Comparison of ENCODE assay signal across 15 cellular contexts in genomic region chr17:78709688-78710290, GRCh38.
A peak's percentile ranks its signal among the peaks of the same experiment; 100 is the strongest.
DNase-seq lines count a peak whose midpoint lies in the region; ATAC-seq and TF ChIP-seq lines count a peak whose summit lies in the region.
"Had no signal": no experiment of that assay in that cellular context is flagged by ENCODE, and none has a peak within 500 bp of the region (broad histone marks: within the 10 kb centered on the region; RNA-seq: fewer than 3 reads in every experiment).

No MANE protein-coding gene starts in this region.

- H3K4me1 Mint-ChIP-seq in activated CD8-positive, alpha-beta memory T cell treated with anti-CD3 and anti-CD28 coated beads, Interleukin-2, amount 10 ng/mL, durations not matched to agents 7 days and 5 days: peaks cover 59% of the 10 kb centered on the region
- peaks cover 66% of the 10 kb centered on the region for H3K4me1 Mint-ChIP-seq in activated naive CD8-positive, alpha-beta T cell treated with anti-CD3 and anti-CD28 coated beads, Interleukin-2, amount 50 U/mL, for 24 hours
- H3K4me1 Mint-ChIP-seq in stimulated activated memory B cell treated with anti-CD40 and anti-IgM and Interleukin-4, amounts not matched to agents 10 μg/mL and 1 μg/mL and 100 μg/mL, for 72 hours: peaks cover 77% of the 10 kb centered on the region

- H3K27me3 ChIP-seq in Peyer's patch: no peaks in the 10 kb centered on the region
- H3K27me3 ChIP-seq: ovary had no signal

- H3K9me3 ChIP-seq in Peyer's patch: no peaks in the 10 kb centered on the region
- H3K9me3 ChIP-seq: ovary had no signal

- no peak overlapping the region for H3K4me3 ChIP-seq in Peyer's patch
- H3K4me3 ChIP-seq: GM23338, ovary had no signal

- TF ChIP-seq CTCF in RWPE1 (conservative IDR thresholded peaks at IDR 0.05; ENCODE audit: low read depth) (no peak), Peyer's patch (IDR thresholded peaks at IDR 0.05) (no peak)

- H3K9me3 Mint-ChIP-seq in activated CD8-positive, alpha-beta memory T cell treated with anti-CD3 and anti-CD28 coated beads, Interleukin-2, amount 10 ng/mL, durations not matched to agents 7 days and 5 days (ENCODE audit: low read depth): no peaks in the 10 kb centered on the region
- no peaks in the 10 kb centered on the region for H3K9me3 Mint-ChIP-seq in activated naive CD8-positive, alpha-beta T cell treated with anti-CD3 and anti-CD28 coated beads, Interleukin-2, amount 50 U/mL, for 24 hours
- no peaks in the 10 kb centered on the region for H3K9me3 Mint-ChIP-seq in stimulated activated memory B cell treated with anti-CD40 and anti-IgM and Interleukin-4, amounts not matched to agents 10 μg/mL and 1 μg/mL and 100 μg/mL, for 72 hours
- H3K9me3 Mint-ChIP-seq: GM23338 had no signal

- CTCF ChIA-PET in activated CD8-positive, alpha-beta memory T cell treated with anti-CD3 and anti-CD28 coated beads, Interleukin-2, amount 10 ng/mL, durations not matched to agents 7 days and 5 days (lab: Charles Lee): interaction anchor here (0.8 to 4.1 kb wide), 17 partner anchors 7 to 349 kb away, joined by 3 to 18 read pairs (median 5); no protein-coding TSS in a partner anchor
- CTCF ChIA-PET in RWPE1 (lab: Yijun Ruan, JAX): interaction anchor here (0.5 to 4.7 kb wide), 8 partner anchors 14 to 213 kb away, joined by 3 to 36 read pairs (median 4); no protein-coding TSS in a partner anchor

- no peaks in the 10 kb centered on the region for H3K27me3 Mint-ChIP-seq in activated CD8-positive, alpha-beta memory T cell treated with anti-CD3 and anti-CD28 coated beads, Interleukin-2, amount 10 ng/mL, durations not matched to agents 7 days and 5 days
- no peaks in the 10 kb centered on the region for H3K27me3 Mint-ChIP-seq in activated naive CD8-positive, alpha-beta T cell treated with anti-CD3 and anti-CD28 coated beads, Interleukin-2, amount 50 U/mL, for 24 hours
- no peaks in the 10 kb centered on the region for H3K27me3 Mint-ChIP-seq in stimulated activated memory B cell treated with anti-CD40 and anti-IgM and Interleukin-4, amounts not matched to agents 10 μg/mL and 1 μg/mL and 100 μg/mL, for 72 hours

- POLR2A ChIA-PET in RWPE1 (lab: Yijun Ruan, JAX; ENCODE audit: low non-redundant PET): no interaction called here

- peak overlapping the region; percentile 8 for H3K4me3 Mint-ChIP-seq in activated CD8-positive, alpha-beta memory T cell treated with anti-CD3 and anti-CD28 coated beads, Interleukin-2, amount 10 ng/mL, durations not matched to agents 7 days and 5 days
- peak overlapping the region; percentile 18 for H3K4me3 Mint-ChIP-seq in activated naive CD8-positive, alpha-beta T cell treated with anti-CD3 and anti-CD28 coated beads, Interleukin-2, amount 50 U/mL, for 24 hours
- H3K4me3 Mint-ChIP-seq in stimulated activated memory B cell treated with anti-CD40 and anti-IgM and Interleukin-4, amounts not matched to agents 10 μg/mL and 1 μg/mL and 100 μg/mL, for 72 hours: peak overlapping the region; percentile 65
- H3K4me3 Mint-ChIP-seq: GM23338 had no signal

- no peak for TF ChIP-seq POLR2A in Peyer's patch (IDR thresholded peaks at IDR 0.05)

- peaks cover 20% of the 10 kb centered on the region for H3K36me3 Mint-ChIP-seq in activated CD8-positive, alpha-beta memory T cell treated with anti-CD3 and anti-CD28 coated beads, Interleukin-2, amount 10 ng/mL, durations not matched to agents 7 days and 5 days
- peaks cover 21% of the 10 kb centered on the region for H3K36me3 Mint-ChIP-seq in activated naive CD8-positive, alpha-beta T cell treated with anti-CD3 and anti-CD28 coated beads, Interleukin-2, amount 50 U/mL, for 24 hours (ENCODE audit: low read depth)
- H3K36me3 Mint-ChIP-seq in stimulated activated memory B cell treated with anti-CD40 and anti-IgM and Interleukin-4, amounts not matched to agents 10 μg/mL and 1 μg/mL and 100 μg/mL, for 72 hours: peaks cover 55% of the 10 kb centered on the region

- peak overlapping the region; percentile 46; the same call in 1 of the 2 replicates for H3K27ac ChIP-seq in RWPE1
- peak overlapping the region in 1 of 4 donors; percentile 63 for H3K27ac ChIP-seq in Peyer's patch
- H3K27ac ChIP-seq: ovary had no signal

- peak overlapping the region; percentile 75 for H3K27ac Mint-ChIP-seq in activated CD8-positive, alpha-beta memory T cell treated with anti-CD3 and anti-CD28 coated beads, Interleukin-2, amount 10 ng/mL, durations not matched to agents 7 days and 5 days
- H3K27ac Mint-ChIP-seq in activated naive CD8-positive, alpha-beta T cell treated with anti-CD3 and anti-CD28 coated beads, Interleukin-2, amount 50 U/mL, for 24 hours: peak overlapping the region; percentile 78
- H3K27ac Mint-ChIP-seq in stimulated activated memory B cell treated with anti-CD40 and anti-IgM and Interleukin-4, amounts not matched to agents 10 μg/mL and 1 μg/mL and 100 μg/mL, for 72 hours: peak overlapping the region; percentile 90
- H3K27ac Mint-ChIP-seq: GM23338 had no signal

- H3K4me1 ChIP-seq in Peyer's patch: peaks cover 0 to 22% (median 20%) of the 10 kb centered on the region in 4 donors

- peak; percentile 35 for ATAC-seq in activated CD8-positive, alpha-beta memory T cell treated with anti-CD3 and anti-CD28 coated beads, Interleukin-2, amount 10 ng/mL, durations not matched to agents 7 days and 5 days
- no peak for ATAC-seq in activated naive CD8-positive, alpha-beta T cell treated with anti-CD3 and anti-CD28 coated beads, Interleukin-2, amount 50 U/mL, for 24 hours
- ATAC-seq in stimulated activated memory B cell treated with anti-CD40 and anti-IgM and Interleukin-4, amounts not matched to agents 10 μg/mL and 1 μg/mL and 100 μg/mL, for 72 hours: no peak
- ATAC-seq in HG03280 (IDR thresholded peaks at IDR 0.05; ENCODE audit: unreplicated experiment): no peak

- H3K36me3 ChIP-seq in Peyer's patch: peaks cover 0 to 40% (median 0%) of the 10 kb centered on the region in 3 donors
- H3K36me3 ChIP-seq: ovary had no signal

- DNase-seq in activated CD8-positive, alpha-beta memory T cell treated with anti-CD3 and anti-CD28 coated beads, Interleukin-2, amount 10 ng/mL, durations not matched to agents 7 days and 5 days: no peak
- DNase-seq in activated CD8-positive, alpha-beta memory T cell treated with anti-CD3 and anti-CD28 coated beads, Interleukin-2, amount 50 U/mL, for 48 hours: no peak
- DNase-seq in RWPE1 (ENCODE audit: low spot score) (no peak), Peyer's patch (no peak), NCI-H2029 treated with DMSO at 0.1 percent for 48 hours (lab: John Stamatoyannopoulos, UW) (no peak)
- no peak for DNase-seq in activated naive CD8-positive, alpha-beta T cell treated with anti-CD3 and anti-CD28 coated beads, Interleukin-2, amount 50 U/mL, for 24 hours
- DNase-seq: ACHN; activated CD8-positive, alpha-beta memory T cell treated with anti-CD3 and anti-CD28 coated beads for 24 hours; mesenchymal stem cell; NCI-H1930; ovary; stimulated activated CD4-positive, alpha-beta T cell treated with anti-CD3 and anti-CD28 coated beads, Interleukin-12 subunit alpha, Interleukin-12 subunit beta, amount 100 ng/mL, for 4 hours had no signal

Comparison
In these comparisons a context has a peak if more than half of its experiments do, and no peak if none do; other contexts are left out.
1. H3K4me3 Mint-ChIP-seq: peak in every context shown above with its lines; median percentile 65 in stimulated activated memory B cell treated with anti-CD40 and anti-IgM and Interleukin-4, amounts not matched to agents 10 μg/mL and 1 μg/mL and 100 μg/mL, for 72 hours; 18 in activated naive CD8-positive, alpha-beta T cell treated with anti-CD3 and anti-CD28 coated beads, Interleukin-2, amount 50 U/mL, for 24 hours; 8 in activated CD8-positive, alpha-beta memory T cell treated with anti-CD3 and anti-CD28 coated beads, Interleukin-2, amount 10 ng/mL, durations not matched to agents 7 days and 5 days.